In the genomic region with DNA sequence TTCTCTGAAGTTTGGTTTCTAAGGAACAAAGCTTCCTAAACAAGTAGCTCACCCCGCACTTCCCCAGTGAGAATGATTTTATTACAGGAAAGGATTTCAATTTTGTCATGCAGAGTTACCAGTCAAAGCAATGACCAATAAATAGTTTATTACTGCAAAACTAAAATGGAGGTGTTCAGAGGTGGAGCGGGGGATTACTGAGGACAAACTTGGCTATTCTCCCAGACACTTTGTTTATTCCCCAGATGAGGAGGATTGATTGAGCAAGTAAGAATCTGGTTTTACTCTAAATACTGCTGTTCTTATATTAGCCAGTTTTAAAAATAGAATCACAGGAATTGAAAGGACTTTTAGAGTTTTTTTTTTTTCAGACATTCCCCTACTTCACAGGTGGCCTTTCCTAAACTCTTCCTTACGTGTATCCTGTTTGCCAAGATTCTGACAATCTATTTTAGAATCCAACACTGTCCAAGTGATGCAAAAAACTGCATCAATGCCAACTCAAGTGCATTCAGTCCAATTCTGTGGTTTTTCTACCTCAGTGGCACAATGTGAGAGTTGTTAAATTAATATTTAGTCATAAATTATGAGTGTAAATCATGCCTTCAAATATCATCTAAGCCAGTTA, we compare ENCODE assay signal across 1 cellular context.
TF ChIP-seq lines count a peak whose summit lies in the region.

No MANE protein-coding gene starts in this region.

TF ChIP-seq in endothelial cell of umbilical vein, 7 proteins besides CTCF, POLR2A, EP300 and RAD21 (continued from another document):
- no peak for TF ChIP-seq JUN (IDR thresholded peaks at IDR 0.05; ENCODE audit: borderline replicate concordance, insufficient read depth, insufficient read length, low read depth)
